9 cellular contexts compared by ENCODE assay signal in genomic region chr9:16335788-16336580, GRCh38.
DNase-seq lines count a peak whose midpoint lies in the region; ATAC-seq, FAIRE-seq and TF ChIP-seq lines count a peak whose summit lies in the region.
"Had no signal": no experiment of that assay in that cellular context is flagged by ENCODE, and none has a peak within 500 bp of the region (broad histone marks: within the 10 kb centered on the region; RNA-seq: fewer than 3 reads in every experiment).

No MANE protein-coding gene starts in this region.

- H3K9ac ChIP-seq in skeletal muscle tissue (ENCODE audit: low read depth in 1 of 3, low read length in 3 of 3), result no peak overlapping the region
- H3K9ac ChIP-seq: parathyroid adenoma had no signal

- no peaks in the 10 kb centered on the region for H3K9me3 ChIP-seq in skeletal muscle tissue (ENCODE audit: control insufficient read depth in 3 of 3, low read length in 3 of 3)

- H3K27me3 ChIP-seq in skeletal muscle tissue (ENCODE audit: control insufficient read depth in 3 of 3, insufficient read depth in 3 of 3, low read length in 3 of 3), result no peaks in the 10 kb centered on the region

- intact Hi-C loops in Right ventricle myocardium inferior (cut with DNase I), result no loop called here

- H3K27ac ChIP-seq in skeletal muscle tissue (ENCODE audit: low read depth, low read length), result peak overlapping the region; percentile 48
- H3K27ac ChIP-seq: parathyroid adenoma had no signal

- TF ChIP-seq POLR2A in GM12892 (IDR thresholded peaks at IDR 0.05; ENCODE audit: low read depth, low read length), result no peak

- FAIRE-seq in GM12892 (lab: Jason Lieb, UNC), result peak; percentile 21

- DNase-seq in GM12892 (ENCODE audit: insufficient read length) (no peak), T1000 (lab: John Stamatoyannopoulos, UW) (peak; percentile 63), Right ventricle myocardium inferior (ENCODE audit: missing footprints) (peak; percentile 82), NCI-H526 treated with DMSO at 0.1 percent for 48 hours (lab: John Stamatoyannopoulos, UW) (no peak), ecto neural progenitor cell (ENCODE audit: low spot score) (no peak)
- DNase-seq in activated effector memory CD4-positive, alpha-beta T cell treated with Interleukin-2 at 50 U/mL for 16 hours, result no peak
- no peak for DNase-seq in stimulated activated naive CD8-positive, alpha-beta T cell treated with anti-CD3 and anti-CD28 coated beads, Interleukin-15, Interleukin-2, amounts not matched to agents 100 U/mL and 50 U/mL, for 24 hours

- peak; percentile 91 for ATAC-seq in Right ventricle myocardium inferior
- no peak for ATAC-seq in stimulated activated naive CD8-positive, alpha-beta T cell treated with anti-CD3 and anti-CD28 coated beads, Interleukin-15, Interleukin-2, amounts not matched to agents 100 U/mL and 50 U/mL, for 24 hours

- no peaks in the 10 kb centered on the region for H3K36me3 ChIP-seq in skeletal muscle tissue (ENCODE audit: control insufficient read depth in 3 of 3, insufficient read depth in 3 of 3, low read length in 3 of 3)

- H3K4me1 ChIP-seq in skeletal muscle tissue (ENCODE audit: control insufficient read depth in 3 of 3, insufficient read depth in 3 of 3, low read length in 3 of 3), result peaks cover 2 to 6% (median 6%) of the 10 kb centered on the region in 3 donors
- H3K4me1 ChIP-seq: parathyroid adenoma had no signal

- no peak overlapping the region for H3K4me3 ChIP-seq in skeletal muscle tissue (ENCODE audit: low read length in 3 of 3)

Comparison
In these comparisons a context has a peak if more than half of its experiments do, and no peak if none do; other contexts are left out.
1. DNase-seq: peak in T1000 (single experiment) and Right ventricle myocardium inferior (single experiment); none in GM12892 (single experiment), NCI-H526 treated with DMSO at 0.1 percent for 48 hours (single experiment), activated effector memory CD4-positive, alpha-beta T cell treated with Interleukin-2 at 50 U/mL for 16 hours (single experiment), ecto neural progenitor cell (single experiment) and stimulated activated naive CD8-positive, alpha-beta T cell treated with anti-CD3 and anti-CD28 coated beads, Interleukin-15, Interleukin-2, amounts not matched to agents 100 U/mL and 50 U/mL, for 24 hours (single experiment).